In genomic region chr2:45012733-45013132, GRCh38 we compare ENCODE assay signal across 23 cellular contexts. TPM values are rescaled to one million over a fixed set of nuclear protein-coding genes. Genes with fewer than 3 reads are reported as not detected.
DNase-seq lines count a peak whose midpoint lies in the region; ATAC-seq and TF ChIP-seq lines count a peak whose summit lies in the region.
"Had no signal": no experiment of that assay in that cellular context is flagged by ENCODE, and none has a peak within 500 bp of the region (broad histone marks: within the 10 kb centered on the region; RNA-seq: fewer than 3 reads in every experiment).

No MANE protein-coding gene starts in this region.

- H3K27ac Mint-ChIP-seq in activated T-cell treated with anti-CD3 and anti-CD28 coated beads, Interleukin-2, amount 50 U/mL, for 72 hours = no peak overlapping the region
- no peak overlapping the region for H3K27ac Mint-ChIP-seq in activated T-cell treated with anti-CD3 and anti-CD28 coated beads, Interleukin-2, amount 50 U/mL, for 24 hours
- no peak overlapping the region for H3K27ac Mint-ChIP-seq in activated naive CD8-positive, alpha-beta T cell treated with anti-CD3 and anti-CD28 coated beads, Interleukin-2, amount 10 ng/mL, durations not matched to agents 7 days and 5 days
- peak overlapping the region in 1 of 6 donors; percentile 83 for H3K27ac Mint-ChIP-seq in naive B cell
- H3K27ac Mint-ChIP-seq in activated T-helper 2 cell treated with anti-CD3 and anti-CD28 coated beads, Interferon-gamma antibody, Interleukin-2, Interleukin-4, amounts not matched to agents 10 μg/mL and 5 μg/mL and 100 μg/mL, durations not matched to agents 14 hours and 24 hours and 36 hours = no peak overlapping the region
- H3K27ac Mint-ChIP-seq: activated B cell treated with CpG ODN at 0.5 μM for 24 hours; activated CD8-positive, alpha-beta T cell treated with anti-CD3 and anti-CD28 coated beads for 36 hours had no signal

- H3K9me3 ChIP-seq in stomach smooth muscle (ENCODE audit: control insufficient read depth in 2 of 2, low read length in 2 of 2) (no peaks in the 10 kb centered on the region), ascending aorta (no peaks in the 10 kb centered on the region)
- H3K9me3 ChIP-seq: colonic mucosa, thoracic aorta had no signal

- H3K36me3 ChIP-seq in stomach smooth muscle (ENCODE audit: control insufficient read depth in 2 of 2, insufficient read depth in 2 of 2, low read length in 2 of 2) = no peaks in the 10 kb centered on the region
- H3K36me3 ChIP-seq in ascending aorta = no peaks in the 10 kb centered on the region
- H3K36me3 ChIP-seq: brain microvascular endothelial cell, colonic mucosa, thoracic aorta had no signal

- peaks cover 29% of the 10 kb centered on the region for H3K4me1 Mint-ChIP-seq in activated T-cell treated with anti-CD3 and anti-CD28 coated beads, Interleukin-2, amount 50 U/mL, for 72 hours (ENCODE audit: low read depth)
- peaks cover 23% of the 10 kb centered on the region for H3K4me1 Mint-ChIP-seq in activated T-cell treated with anti-CD3 and anti-CD28 coated beads, Interleukin-2, amount 50 U/mL, for 24 hours (ENCODE audit: low read depth)
- peaks cover 8% of the 10 kb centered on the region for H3K4me1 Mint-ChIP-seq in activated naive CD8-positive, alpha-beta T cell treated with anti-CD3 and anti-CD28 coated beads, Interleukin-2, amount 10 ng/mL, durations not matched to agents 7 days and 5 days
- peaks cover 21 to 49% (median 48%) of the 10 kb centered on the region in 3 donors for H3K4me1 Mint-ChIP-seq in naive B cell
- peaks cover 5% of the 10 kb centered on the region for H3K4me1 Mint-ChIP-seq in activated T-helper 2 cell treated with anti-CD3 and anti-CD28 coated beads, Interferon-gamma antibody, Interleukin-2, Interleukin-4, amounts not matched to agents 10 μg/mL and 5 μg/mL and 100 μg/mL, durations not matched to agents 14 hours and 24 hours and 36 hours (ENCODE audit: low read depth)

- H3K27me3 Mint-ChIP-seq in activated T-cell treated with anti-CD3 and anti-CD28 coated beads, Interleukin-2, amount 50 U/mL, for 72 hours (ENCODE audit: low read depth) = peaks cover 80% of the 10 kb centered on the region
- peaks cover 85% of the 10 kb centered on the region for H3K27me3 Mint-ChIP-seq in activated T-cell treated with anti-CD3 and anti-CD28 coated beads, Interleukin-2, amount 50 U/mL, for 24 hours
- peaks cover 82% of the 10 kb centered on the region for H3K27me3 Mint-ChIP-seq in activated naive CD8-positive, alpha-beta T cell treated with anti-CD3 and anti-CD28 coated beads, Interleukin-2, amount 10 ng/mL, durations not matched to agents 7 days and 5 days
- H3K27me3 Mint-ChIP-seq in naive B cell = peaks cover 59 to 88% (median 84%) of the 10 kb centered on the region in 3 donors
- peaks cover 84% of the 10 kb centered on the region for H3K27me3 Mint-ChIP-seq in activated T-helper 2 cell treated with anti-CD3 and anti-CD28 coated beads, Interferon-gamma antibody, Interleukin-2, Interleukin-4, amounts not matched to agents 10 μg/mL and 5 μg/mL and 100 μg/mL, durations not matched to agents 14 hours and 24 hours and 36 hours (ENCODE audit: low read depth)

- H3K4me1 ChIP-seq in stomach smooth muscle (ENCODE audit: control insufficient read depth, insufficient read depth, low read length) (peaks cover 48% of the 10 kb centered on the region), ascending aorta (peaks cover 14 to 28% of the 10 kb centered on the region in 2 donors)

- H3K27ac ChIP-seq in stomach smooth muscle (ENCODE audit: low read length) (peak overlapping the region; percentile 95), ascending aorta (no peak overlapping the region)
- H3K27ac ChIP-seq: brain microvascular endothelial cell, colonic mucosa, RWPE1, SK-N-MC, thoracic aorta had no signal

- no peaks in the 10 kb centered on the region for H3K36me3 Mint-ChIP-seq in activated T-cell treated with anti-CD3 and anti-CD28 coated beads, Interleukin-2, amount 50 U/mL, for 72 hours (ENCODE audit: insufficient read depth in 2 of 2)
- H3K36me3 Mint-ChIP-seq in activated T-cell treated with anti-CD3 and anti-CD28 coated beads, Interleukin-2, amount 50 U/mL, for 24 hours (ENCODE audit: low read depth) = no peaks in the 10 kb centered on the region
- H3K36me3 Mint-ChIP-seq in activated naive CD8-positive, alpha-beta T cell treated with anti-CD3 and anti-CD28 coated beads, Interleukin-2, amount 10 ng/mL, durations not matched to agents 7 days and 5 days = no peaks in the 10 kb centered on the region
- no peaks in the 10 kb centered on the region for H3K36me3 Mint-ChIP-seq in naive B cell
- no peaks in the 10 kb centered on the region for H3K36me3 Mint-ChIP-seq in activated T-helper 2 cell treated with anti-CD3 and anti-CD28 coated beads, Interferon-gamma antibody, Interleukin-2, Interleukin-4, amounts not matched to agents 10 μg/mL and 5 μg/mL and 100 μg/mL, durations not matched to agents 14 hours and 24 hours and 36 hours (ENCODE audit: low read depth)

- H3K4me3 Mint-ChIP-seq in activated T-cell treated with anti-CD3 and anti-CD28 coated beads, Interleukin-2, amount 50 U/mL, for 72 hours = peak overlapping the region; percentile 50 to 58
- H3K4me3 Mint-ChIP-seq in activated T-cell treated with anti-CD3 and anti-CD28 coated beads, Interleukin-2, amount 50 U/mL, for 24 hours = no peak overlapping the region
- H3K4me3 Mint-ChIP-seq in activated naive CD8-positive, alpha-beta T cell treated with anti-CD3 and anti-CD28 coated beads, Interleukin-2, amount 10 ng/mL, durations not matched to agents 7 days and 5 days = peak overlapping the region; percentile 19
- peak overlapping the region; percentile 19 to 65 (median 50) for H3K4me3 Mint-ChIP-seq in naive B cell
- no peak overlapping the region for H3K4me3 Mint-ChIP-seq in activated T-helper 2 cell treated with anti-CD3 and anti-CD28 coated beads, Interferon-gamma antibody, Interleukin-2, Interleukin-4, amounts not matched to agents 10 μg/mL and 5 μg/mL and 100 μg/mL, durations not matched to agents 14 hours and 24 hours and 36 hours (ENCODE audit: low read depth)
- H3K4me3 Mint-ChIP-seq: activated B cell treated with CpG ODN at 0.5 μM for 24 hours; activated CD8-positive, alpha-beta T cell treated with anti-CD3 and anti-CD28 coated beads for 36 hours had no signal

- H3K27me3 ChIP-seq in stomach smooth muscle (ENCODE audit: control insufficient read depth in 1 of 2, insufficient read depth in 2 of 2, low read length in 2 of 2) (peaks cover 3% of the 10 kb centered on the region in 2 donors), ascending aorta (no peaks in the 10 kb centered on the region)
- H3K27me3 ChIP-seq: brain microvascular endothelial cell had no signal

- intact Hi-C loops in activated T-helper 2 cell treated with anti-CD3 and anti-CD28 coated beads, Interferon-gamma antibody, Interleukin-2, Interleukin-4, amounts not matched to agents 10 μg/mL and 5 μg/mL and 100 μg/mL, durations not matched to agents 14 hours and 24 hours and 36 hours (cut with micrococcal nuclease) = loop anchor here (10.0 kb wide), 1 partner anchor 482 kb away; no protein-coding TSS in a partner anchor
- intact Hi-C loops in ascending aorta (cut with DNase I) = loop anchor here (5.0 to 10.0 kb wide), 2 partner anchors 230 to 272 kb away; no protein-coding TSS in a partner anchor

- TF ChIP-seq CTCF in ascending aorta (IDR thresholded peaks at IDR 0.05) = no peak

- ATAC-seq in activated T-cell treated with anti-CD3 and anti-CD28 coated beads, Interleukin-2, amount 50 U/mL, for 72 hours (replicated peaks in 1 of 2) = no peak
- no peak for ATAC-seq in activated naive CD8-positive, alpha-beta T cell treated with anti-CD3 and anti-CD28 coated beads, Interleukin-2, amount 10 ng/mL, durations not matched to agents 7 days and 5 days (ENCODE audit: low read depth)
- ATAC-seq in naive B cell (ENCODE audit: low read depth in 2 of 2) = no peak
- ATAC-seq: activated CD8-positive, alpha-beta T cell treated with anti-CD3 and anti-CD28 coated beads for 36 hours had no signal

- no peaks in the 10 kb centered on the region for H3K9me3 Mint-ChIP-seq in activated T-cell treated with anti-CD3 and anti-CD28 coated beads, Interleukin-2, amount 50 U/mL, for 72 hours
- no peaks in the 10 kb centered on the region for H3K9me3 Mint-ChIP-seq in activated T-cell treated with anti-CD3 and anti-CD28 coated beads, Interleukin-2, amount 50 U/mL, for 24 hours
- no peaks in the 10 kb centered on the region for H3K9me3 Mint-ChIP-seq in activated naive CD8-positive, alpha-beta T cell treated with anti-CD3 and anti-CD28 coated beads, Interleukin-2, amount 10 ng/mL, durations not matched to agents 7 days and 5 days
- peaks cover 0 to 2% (median 0%) of the 10 kb centered on the region in 7 donors for H3K9me3 Mint-ChIP-seq in naive B cell
- no peaks in the 10 kb centered on the region for H3K9me3 Mint-ChIP-seq in activated T-helper 2 cell treated with anti-CD3 and anti-CD28 coated beads, Interferon-gamma antibody, Interleukin-2, Interleukin-4, amounts not matched to agents 10 μg/mL and 5 μg/mL and 100 μg/mL, durations not matched to agents 14 hours and 24 hours and 36 hours
- H3K9me3 Mint-ChIP-seq: activated B cell treated with CpG ODN at 0.5 μM for 24 hours; activated CD8-positive, alpha-beta T cell treated with anti-CD3 and anti-CD28 coated beads for 36 hours had no signal

- peak overlapping the region; percentile 68 to 92 for H3K9ac ChIP-seq in stomach smooth muscle (ENCODE audit: low read length in 2 of 2)

- H3K4me3 ChIP-seq in stomach smooth muscle (ENCODE audit: low read length in 2 of 2) (peak overlapping the region; percentile 82 to 94), ascending aorta (peak overlapping the region in 1 of 2 donors; percentile 79)
- H3K4me3 ChIP-seq: SK-N-MC had no signal

- no peak for DNase-seq in activated T-cell treated with anti-CD3 and anti-CD28 coated beads, Interleukin-2, amount 50 U/mL, for 72 hours
- DNase-seq in activated T-cell treated with anti-CD3 and anti-CD28 coated beads, Interleukin-2, amount 50 U/mL, for 24 hours = no peak
- DNase-seq in activated naive CD8-positive, alpha-beta T cell treated with anti-CD3 and anti-CD28 coated beads, Interleukin-2, amount 10 ng/mL, durations not matched to agents 7 days and 5 days = no peak
- DNase-seq in naive B cell (no peak), mesenteric fat pad (ENCODE audit: low spot score) (no peak), ascending aorta (ENCODE audit: low spot score in 2 of 2) (no peak)
- DNase-seq in activated T-helper 2 cell treated with anti-CD3 and anti-CD28 coated beads, Interferon-gamma antibody, Interleukin-2, Interleukin-4, amounts not matched to agents 10 μg/mL and 5 μg/mL and 100 μg/mL, durations not matched to agents 14 hours and 24 hours and 36 hours (ENCODE audit: low spot score) = no peak
- DNase-seq: activated B cell treated with CpG ODN at 0.5 μM for 24 hours; activated CD8-positive, alpha-beta T cell treated with anti-CD3 and anti-CD28 coated beads for 36 hours; activated naive CD4-positive, alpha-beta T cell treated with anti-CD3 and anti-CD28 coated beads, Interleukin-2, amount 50 U/mL, for 16 hours; brain microvascular endothelial cell; colonic mucosa; DMS53; GF-D8; NCI-H187 treated with DMSO at 0.1 percent for 48 hours; NCI-H2227 treated with DMSO at 0.1 percent for 48 hours; NCI-H748 treated with DMSO at 0.1 percent for 48 hours; T1000 had no signal

- POLR2A ChIA-PET in activated naive CD8-positive, alpha-beta T cell treated with anti-CD3 and anti-CD28 coated beads, Interleukin-2, amount 10 ng/mL, durations not matched to agents 7 days and 5 days (lab: Charles Lee) = interaction anchor here (0.6 kb wide), 1 partner anchor 136 kb away, joined by 3 read pairs; no protein-coding TSS in a partner anchor

RNA-seq across cellular contexts. Expression of gene SIX2, which starts 3.5 kb away (rescaled TPM):
- under 1 TPM in 1 of 2 donors, not detected in 1; 0.12 TPM for total RNA-seq in activated T-cell treated with anti-CD3 and anti-CD28 coated beads, Interleukin-2, amount 50 U/mL, for 72 hours
- total RNA-seq in activated naive CD8-positive, alpha-beta T cell treated with anti-CD3 and anti-CD28 coated beads, Interleukin-2, amount 10 ng/mL, durations not matched to agents 7 days and 5 days = not detected
- not detected for polyA plus RNA-seq in naive B cell (ENCODE audit: low read depth in 6 of 6)
- total RNA-seq in activated T-helper 2 cell treated with anti-CD3 and anti-CD28 coated beads, Interferon-gamma antibody, Interleukin-2, Interleukin-4, amounts not matched to agents 10 μg/mL and 5 μg/mL and 100 μg/mL, durations not matched to agents 14 hours and 24 hours and 36 hours = not detected in 2 replicates
- total RNA-seq in mesenteric fat pad = 2.3 TPM
- total RNA-seq in ascending aorta = 22.2 TPM
- total RNA-seq: activated B cell treated with CpG ODN at 0.5 μM for 24 hours; activated CD8-positive, alpha-beta T cell treated with anti-CD3 and anti-CD28 coated beads for 36 hours; lung microvascular endothelial cell had no signal

Comparison
In these comparisons a context has a peak if more than half of its experiments do, and no peak if none do; other contexts are left out.
1. H3K4me3 Mint-ChIP-seq: peak in activated T-cell treated with anti-CD3 and anti-CD28 coated beads, Interleukin-2, amount 50 U/mL, for 72 hours (2 of 2), activated naive CD8-positive, alpha-beta T cell treated with anti-CD3 and anti-CD28 coated beads, Interleukin-2, amount 10 ng/mL, durations not matched to agents 7 days and 5 days (single experiment) and naive B cell (8 of 8); none in activated T-cell treated with anti-CD3 and anti-CD28 coated beads, Interleukin-2, amount 50 U/mL, for 24 hours (single experiment) and activated T-helper 2 cell treated with anti-CD3 and anti-CD28 coated beads, Interferon-gamma antibody, Interleukin-2, Interleukin-4, amounts not matched to agents 10 μg/mL and 5 μg/mL and 100 μg/mL, durations not matched to agents 14 hours and 24 hours and 36 hours (single experiment).